In the genomic region with DNA sequence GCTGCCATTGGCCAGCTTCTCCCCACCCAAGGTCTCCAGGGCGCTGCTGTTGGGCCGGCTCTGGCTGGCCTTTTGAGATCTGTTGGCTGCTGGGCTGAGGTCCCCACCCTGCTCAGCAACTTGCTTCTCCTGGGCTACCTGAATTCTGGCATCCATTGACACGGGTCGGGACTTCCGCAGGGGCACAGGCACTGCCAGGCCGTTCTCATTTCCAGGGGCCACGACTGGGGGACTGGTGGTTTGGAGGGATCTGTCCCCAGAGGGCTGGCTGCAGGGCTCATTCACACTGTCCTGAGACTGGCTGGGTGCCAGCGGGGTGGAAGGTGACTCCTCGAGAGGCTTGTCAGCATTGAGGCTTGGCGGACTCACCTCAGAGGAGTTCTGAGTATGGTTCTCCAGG, we compare ENCODE assay signal across 13 cellular contexts.
A peak's percentile ranks its signal among the peaks of the same experiment; 100 is the strongest.
DNase-seq lines count a peak whose midpoint lies in the region; ATAC-seq, FAIRE-seq and TF ChIP-seq lines count a peak whose summit lies in the region.
"Had no signal": no experiment of that assay in that cellular context is flagged by ENCODE, and none has a peak within 500 bp of the region (broad histone marks: within the 10 kb centered on the region; RNA-seq: fewer than 3 reads in every experiment).

No MANE protein-coding gene starts in this region.

- TF ChIP-seq POLR2A in upper lobe of left lung (IDR thresholded peaks at IDR 0.05): no peak

- H3K4me1 ChIP-seq in right atrium auricular region (peaks cover 0 to 12% of the 10 kb centered on the region in 2 donors), left ventricle myocardium inferior (peaks cover 22% of the 10 kb centered on the region), upper lobe of left lung (peaks cover 0 to 4% (median 0%) of the 10 kb centered on the region in 4 donors), kidney (ENCODE audit: control insufficient read depth in 1 of 2, insufficient read depth in 1 of 2, low read depth in 1 of 2, low read length in 2 of 2) (peaks cover 0 to 4% of the 10 kb centered on the region in 2 donors)
- H3K4me1 ChIP-seq: SJCRH30 had no signal

- H3K4me3 Mint-ChIP-seq in activated T-helper 17 cell treated with anti-CD3 and anti-CD28 coated beads, Interleukin-2, amount 50 U/mL, for 72 hours: no peak overlapping the region

- H3K27me3 ChIP-seq in right atrium auricular region (no peaks in the 10 kb centered on the region), left ventricle myocardium inferior (ENCODE audit: low read depth) (no peaks in the 10 kb centered on the region), upper lobe of left lung (no peaks in the 10 kb centered on the region)
- H3K27me3 ChIP-seq: SJCRH30 had no signal

- H3K9me3 ChIP-seq in right atrium auricular region (no peaks in the 10 kb centered on the region), left ventricle myocardium inferior (replicated peaks) (no peaks in the 10 kb centered on the region), upper lobe of left lung (no peaks in the 10 kb centered on the region), kidney (ENCODE audit: control insufficient read depth in 1 of 2, low read length in 2 of 2) (no peaks in the 10 kb centered on the region)
- H3K9me3 ChIP-seq: SJCRH30 had no signal

- H3K27ac Mint-ChIP-seq in activated T-helper 17 cell treated with anti-CD3 and anti-CD28 coated beads, Interleukin-2, amount 50 U/mL, for 72 hours: peak overlapping the region; percentile 30

- H3K27me3 Mint-ChIP-seq in activated T-helper 17 cell treated with anti-CD3 and anti-CD28 coated beads, Interleukin-2, amount 50 U/mL, for 72 hours: no peaks in the 10 kb centered on the region

- H3K9me3 Mint-ChIP-seq in activated T-helper 17 cell treated with anti-CD3 and anti-CD28 coated beads, Interleukin-2, amount 50 U/mL, for 72 hours: no peaks in the 10 kb centered on the region

- H3K27ac ChIP-seq in right atrium auricular region (no peak overlapping the region), left ventricle myocardium inferior (replicated peaks) (no peak overlapping the region), upper lobe of left lung (no peak overlapping the region), kidney (ENCODE audit: low read depth in 2 of 2, low read length in 2 of 2) (no peak overlapping the region)
- H3K27ac ChIP-seq: SJCRH30 had no signal

- WGBS in upper lobe of left lung, 2 donors: 93 to 100% methylated on average over 3 to 9 of the region's 10 CpGs

- peak; percentile 36 for ATAC-seq in Right ventricle myocardium inferior
- ATAC-seq in activated T-helper 17 cell treated with anti-CD3 and anti-CD28 coated beads, Interleukin-2, amount 50 U/mL, for 72 hours (replicated peaks): no peak
- ATAC-seq in upper lobe of left lung (ENCODE audit: low FRiP score in 2 of 2): no peak
- ATAC-seq in HG03378 (IDR thresholded peaks at IDR 0.05; ENCODE audit: unreplicated experiment): no peak

- DNase-seq in Right ventricle myocardium inferior (ENCODE audit: missing footprints): no peak
- no peak for DNase-seq in right atrium auricular region (ENCODE audit: low spot score)
- DNase-seq in left ventricle myocardium inferior: peak; percentile 50
- peak; percentile 18 to 63 for DNase-seq in upper lobe of left lung
- no peak for DNase-seq in NCI-H146 (lab: John Stamatoyannopoulos, UW)
- no peak for DNase-seq in kidney
- DNase-seq: DMS53; NCI-H1930; NK-92 treated with Interleukin-12 subunit alpha and Interleukin-12 subunit beta, amount 100 ng/mL, for 24 hours; OCI-M1; SJCRH30 had no signal

- H3K36me3 Mint-ChIP-seq in activated T-helper 17 cell treated with anti-CD3 and anti-CD28 coated beads, Interleukin-2, amount 50 U/mL, for 72 hours (ENCODE audit: low read depth): peaks cover 95% of the 10 kb centered on the region

- no peak for TF ChIP-seq EP300 in upper lobe of left lung (IDR thresholded peaks at IDR 0.05)

- peaks cover 19% of the 10 kb centered on the region for H3K4me1 Mint-ChIP-seq in activated T-helper 17 cell treated with anti-CD3 and anti-CD28 coated beads, Interleukin-2, amount 50 U/mL, for 72 hours

- H3K4me3 ChIP-seq in right atrium auricular region (no peak overlapping the region), left ventricle myocardium inferior (no peak overlapping the region), upper lobe of left lung (no peak overlapping the region), kidney (ENCODE audit: low read length in 2 of 2) (no peak overlapping the region)
- H3K4me3 ChIP-seq: SJCRH30 had no signal

- no peak for FAIRE-seq in kidney (lab: Jason Lieb, UNC)

- TF ChIP-seq CTCF in right atrium auricular region (IDR thresholded peaks at IDR 0.05) (no peak), left ventricle myocardium inferior (IDR thresholded peaks at IDR 0.05; ENCODE audit: borderline replicate concordance) (no peak), upper lobe of left lung (IDR thresholded peaks at IDR 0.05) (no peak), kidney (IDR thresholded peaks at IDR 0.05; ENCODE audit: borderline replicate concordance, extremely low read depth, insufficient read depth) (no peak)

- H3K9ac ChIP-seq in kidney (ENCODE audit: low read length in 2 of 2): no peak overlapping the region

- intact Hi-C loops in Right ventricle myocardium inferior (cut with DNase I): no loop called here
- intact Hi-C loops in left ventricle myocardium inferior (cut with micrococcal nuclease): no loop called here
- intact Hi-C loops in kidney (cut with DNase I): no loop called here

- H3K36me3 ChIP-seq in right atrium auricular region (peaks cover 4% of the 10 kb centered on the region), left ventricle myocardium inferior (peaks cover 34% of the 10 kb centered on the region), upper lobe of left lung (peaks cover 4 to 64% (median 45%) of the 10 kb centered on the region in 4 donors), kidney (ENCODE audit: control insufficient read depth in 1 of 2, insufficient read depth in 2 of 2, low read length in 2 of 2) (no peaks in the 10 kb centered on the region)
- H3K36me3 ChIP-seq: SJCRH30 had no signal

Comparison
In these comparisons a context has a peak if more than half of its experiments do, and no peak if none do; other contexts are left out.
1. DNase-seq: peak in left ventricle myocardium inferior (single experiment) and upper lobe of left lung (2 of 2); none in Right ventricle myocardium inferior (single experiment), right atrium auricular region (single experiment), NCI-H146 (single experiment) and kidney (single experiment).